In genomic region chr13:113803409-113804016, GRCh38 we compare ENCODE assay signal across 21 cellular contexts. TPM values are rescaled to one million over a fixed set of nuclear protein-coding genes. Genes with fewer than 3 reads are reported as not detected.
"Had no signal": no experiment of that assay in that cellular context is flagged by ENCODE, and none has a peak within 500 bp of the region (broad histone marks: within the 10 kb centered on the region; RNA-seq: fewer than 3 reads in every experiment).

No MANE protein-coding gene starts in this region.

- H3K36me3 ChIP-seq: cardiac muscle cell, tibial artery had no signal

- H3K27me3 ChIP-seq: cardiac muscle cell had no signal

- FAIRE-seq: keratinocyte had no signal

- ATAC-seq: activated CD4-positive, alpha-beta T cell treated with anti-CD3 and anti-CD28 coated beads for 36 hours; heart right ventricle had no signal

- H3K27ac ChIP-seq: cardiac muscle cell, epithelial cell of prostate, heart right ventricle, tibial artery had no signal

- DNase-seq: activated B cell treated with CpG ODN at 0.5 μM for 24 hours; activated CD4-positive, alpha-beta T cell treated with anti-CD3 and anti-CD28 coated beads, Interleukin-2, amount 50 U/mL, for 4 hours; activated CD8-positive, alpha-beta memory T cell treated with anti-CD3 and anti-CD28 coated beads for 24 hours; activated CD8-positive, alpha-beta memory T cell treated with anti-CD3 and anti-CD28 coated beads, Interleukin-2, amount 50 U/mL, for 4 hours; activated naive CD4-positive, alpha-beta T cell treated with Interleukin-2 at 50 U/mL for 16 hours; activated naive CD8-positive, alpha-beta T cell treated with anti-CD3 and anti-CD28 coated beads, Interleukin-2, amount 10 ng/mL, durations not matched to agents 7 days and 5 days; activated T-cell treated with anti-CD3 and anti-CD28 coated beads, Interleukin-2, amount 50 U/mL, for 24 hours; amniotic stem cell; heart right ventricle; mammary epithelial cell; midbrain; occipital lobe; stimulated activated CD4-positive, alpha-beta T cell treated with anti-CD3 and anti-CD28 coated beads, Interleukin-4, amount 100 ng/mL, for 1 hour; stimulated activated naive CD4-positive, alpha-beta T cell treated with Interleukin-2 at 50 U/mL for 16 hours; substantia nigra had no signal

- H3K4me3 ChIP-seq: cardiac muscle cell, heart right ventricle, tibial artery had no signal

RNA-seq across cellular contexts. Expression of gene TMEM255B, which starts 44.5 kb away (rescaled TPM):
- total RNA-seq: cardiac muscle cell had no signal
- polyA plus RNA-seq: neural cell had no signal
